2 cellular contexts compared by ENCODE assay signal in genomic region chr18:28657836-28658410, GRCh38.
TF ChIP-seq lines count a peak whose summit lies in the region.

No MANE protein-coding gene starts in this region.

TF ChIP-seq in HepG2, 621 proteins besides CTCF, POLR2A, EP300 and RAD21:
- no peak for TF ChIP-seq ZNF362 (CRISPR knock-in tag; IDR thresholded peaks at IDR 0.05; ENCODE audit: borderline replicate concordance)
- peak; percentile 28 to 34; a peak in 2 of 4 replicates for TF ChIP-seq MAFK (conservative IDR thresholded peaks at IDR 0.05 in 1 of 2, IDR thresholded peaks at IDR 0.05 in 1 of 2; ENCODE audit: low read length in 2 of 2)
- TF ChIP-seq MAFF (IDR thresholded peaks at IDR 0.05; ENCODE audit: low read depth, low read length): 0 out of 2 replicates have a peak, but pooled peaks have one; percentile 31
- TF ChIP-seq ZNF549 (CRISPR knock-in tag; IDR thresholded peaks at IDR 0.05): no peak

TF ChIP-seq in SK-N-SH treated with all-trans-retinoic acid at 6 μM for 48 hours, 23 proteins besides CTCF, POLR2A, EP300 and RAD21 (continued from another document):
- no peak for TF ChIP-seq TOX (CRISPR knock-in tag; IDR thresholded peaks at IDR 0.05; ENCODE audit: borderline replicate concordance)
- TF ChIP-seq ZFP30 (CRISPR knock-in tag; IDR thresholded peaks at IDR 0.05): no peak
